In the genomic region with DNA sequence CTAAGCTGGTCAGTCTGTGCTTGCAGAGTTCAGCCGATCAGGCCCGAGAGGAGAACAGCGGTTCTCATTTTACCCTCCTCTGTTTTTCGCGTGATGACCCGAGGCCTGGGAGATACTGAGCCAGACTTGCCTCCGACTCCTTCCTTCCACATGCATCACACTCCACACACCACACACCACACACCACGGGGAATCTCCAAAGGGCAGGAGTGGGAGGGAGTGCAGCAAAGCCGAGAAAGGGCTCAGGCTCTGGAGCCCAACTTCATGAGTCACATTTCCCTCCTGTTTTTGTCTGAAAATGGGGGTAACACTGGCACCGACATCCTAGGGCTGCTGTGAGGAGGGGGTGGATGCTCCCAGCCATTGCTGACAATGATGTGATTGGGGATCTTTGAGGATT, we compare ENCODE assay signal across 18 cellular contexts. TPM values are rescaled to one million over a fixed set of nuclear protein-coding genes. Genes with fewer than 3 reads are reported as not detected.
A peak's percentile ranks its signal among the peaks of the same experiment; 100 is the strongest.
DNase-seq lines count a peak whose midpoint lies in the region; ATAC-seq and TF ChIP-seq lines count a peak whose summit lies in the region.
"Had no signal": no experiment of that assay in that cellular context is flagged by ENCODE, and none has a peak within 500 bp of the region (broad histone marks: within the 10 kb centered on the region; RNA-seq: fewer than 3 reads in every experiment).

No MANE protein-coding gene starts in this region.

- peaks cover 2% of the 10 kb centered on the region for H3K27me3 Mint-ChIP-seq in IgD-negative memory B cell
- no peaks in the 10 kb centered on the region for H3K27me3 Mint-ChIP-seq in activated T-helper 2 cell treated with anti-CD3 and anti-CD28 coated beads, Interferon-gamma antibody, Interleukin-2, Interleukin-4, amounts not matched to agents 10 μg/mL and 5 μg/mL and 100 μg/mL, durations not matched to agents 14 hours and 24 hours and 36 hours (ENCODE audit: low read depth)
- H3K27me3 Mint-ChIP-seq: effector memory CD8-positive, alpha-beta T cell had no signal

- no peaks in the 10 kb centered on the region for H3K9me3 ChIP-seq in spleen
- H3K9me3 ChIP-seq: breast epithelium, left lung, prostate gland, SJCRH30, transverse colon had no signal

- WGBS in spleen, 5 donors: 72 to 85% (median 79%) methylated on average over 8 to 10 of the region's 10 CpGs

- no peaks in the 10 kb centered on the region for H3K36me3 ChIP-seq in spleen
- H3K36me3 ChIP-seq: breast epithelium, left lung, prostate gland, SJCRH30, transverse colon had no signal

- H3K4me3 Mint-ChIP-seq in IgD-negative memory B cell: peak overlapping the region in 3 of 4 donors; percentile 13 to 83 (median 76)
- no peak overlapping the region for H3K4me3 Mint-ChIP-seq in activated T-helper 2 cell treated with anti-CD3 and anti-CD28 coated beads, Interferon-gamma antibody, Interleukin-2, Interleukin-4, amounts not matched to agents 10 μg/mL and 5 μg/mL and 100 μg/mL, durations not matched to agents 14 hours and 24 hours and 36 hours (ENCODE audit: low read depth)

- H3K4me3 ChIP-seq in spleen: peak overlapping the region in 1 of 8 donors; percentile 21
- H3K4me3 ChIP-seq: breast epithelium, left lung, prostate gland, SJCRH30, transverse colon had no signal

- peaks cover 0 to 7% (median 0%) of the 10 kb centered on the region in 7 donors for H3K27me3 ChIP-seq in spleen (replicated peaks in 1 of 7)
- H3K27me3 ChIP-seq: left lung, SJCRH30, transverse colon had no signal

- no peak for TF ChIP-seq CTCF in spleen (IDR thresholded peaks at IDR 0.05 in 8 of 11, conservative IDR thresholded peaks at IDR 0.05 in 3 of 11)

- H3K36me3 Mint-ChIP-seq in IgD-negative memory B cell: no peaks in the 10 kb centered on the region
- no peaks in the 10 kb centered on the region for H3K36me3 Mint-ChIP-seq in activated T-helper 2 cell treated with anti-CD3 and anti-CD28 coated beads, Interferon-gamma antibody, Interleukin-2, Interleukin-4, amounts not matched to agents 10 μg/mL and 5 μg/mL and 100 μg/mL, durations not matched to agents 14 hours and 24 hours and 36 hours (ENCODE audit: low read depth)

- peaks cover 0 to 16% (median 7%) of the 10 kb centered on the region in 6 donors for H3K4me1 ChIP-seq in spleen
- H3K4me1 ChIP-seq: breast epithelium, left lung, prostate gland, SJCRH30, transverse colon had no signal

- no peaks in the 10 kb centered on the region for H3K9me3 Mint-ChIP-seq in IgD-negative memory B cell
- H3K9me3 Mint-ChIP-seq in activated T-helper 2 cell treated with anti-CD3 and anti-CD28 coated beads, Interferon-gamma antibody, Interleukin-2, Interleukin-4, amounts not matched to agents 10 μg/mL and 5 μg/mL and 100 μg/mL, durations not matched to agents 14 hours and 24 hours and 36 hours: no peaks in the 10 kb centered on the region
- H3K9me3 Mint-ChIP-seq: effector memory CD8-positive, alpha-beta T cell had no signal

- peak overlapping the region; percentile 3 to 54 (median 41) for H3K27ac Mint-ChIP-seq in IgD-negative memory B cell
- peak overlapping the region; percentile 88 for H3K27ac Mint-ChIP-seq in activated T-helper 2 cell treated with anti-CD3 and anti-CD28 coated beads, Interferon-gamma antibody, Interleukin-2, Interleukin-4, amounts not matched to agents 10 μg/mL and 5 μg/mL and 100 μg/mL, durations not matched to agents 14 hours and 24 hours and 36 hours

- peaks cover 7 to 22% (median 13%) of the 10 kb centered on the region in 3 donors for H3K4me1 Mint-ChIP-seq in IgD-negative memory B cell
- peaks cover 21% of the 10 kb centered on the region for H3K4me1 Mint-ChIP-seq in activated T-helper 2 cell treated with anti-CD3 and anti-CD28 coated beads, Interferon-gamma antibody, Interleukin-2, Interleukin-4, amounts not matched to agents 10 μg/mL and 5 μg/mL and 100 μg/mL, durations not matched to agents 14 hours and 24 hours and 36 hours (ENCODE audit: low read depth)

- H3K27ac ChIP-seq in spleen: peak overlapping the region in 6 of 8 donors; percentile 15 to 72 (median 48)
- H3K27ac ChIP-seq: breast epithelium, left lung, prostate gland, SJCRH30, transverse colon had no signal

- ATAC-seq in esophagus mucosa (no peak), GM21423 (IDR thresholded peaks at IDR 0.05; ENCODE audit: unreplicated experiment) (no peak), HG03095 (IDR thresholded peaks at IDR 0.05; ENCODE audit: unreplicated experiment) (no peak)
- ATAC-seq: left lung had no signal

- no peak for TF ChIP-seq POLR2A in spleen (IDR thresholded peaks at IDR 0.05)

- intact Hi-C loops in activated T-helper 2 cell treated with anti-CD3 and anti-CD28 coated beads, Interferon-gamma antibody, Interleukin-2, Interleukin-4, amounts not matched to agents 10 μg/mL and 5 μg/mL and 100 μg/mL, durations not matched to agents 14 hours and 24 hours and 36 hours (cut with micrococcal nuclease): no loop called here
- intact Hi-C loops in spleen (cut with DNase I; ENCODE audit: low total_unique reads): no loop called here

- DNase-seq in activated effector memory CD4-positive, alpha-beta T cell treated with anti-CD3 and anti-CD28 coated beads, Interleukin-2, amount 50 U/mL, for 16 hours: peak; percentile 74
- DNase-seq in activated effector memory CD4-positive, alpha-beta T cell treated with Interleukin-2 at 50 U/mL for 16 hours: no peak
- no peak for DNase-seq in activated T-helper 2 cell treated with anti-CD3 and anti-CD28 coated beads, Interferon-gamma antibody, Interleukin-2, Interleukin-4, amounts not matched to agents 10 μg/mL and 5 μg/mL and 100 μg/mL, durations not matched to agents 14 hours and 24 hours and 36 hours (ENCODE audit: low spot score)
- DNase-seq in spleen: peak; percentile 43
- DNase-seq: DMS 273 treated with DMSO at 0.1 percent for 48 hours; effector memory CD8-positive, alpha-beta T cell; left lung; NCI-H1694; NCI-H345; SJCRH30; transverse colon had no signal

RNA-seq across cellular contexts. Expression of a gene that starts 38.9 kb away (rescaled TPM):
- polyA plus RNA-seq in IgD-negative memory B cell (5.5 TPM), spleen (under 1 TPM; 0.13 to 0.57 (median 0.24) TPM)
- total RNA-seq in activated T-helper 2 cell treated with anti-CD3 and anti-CD28 coated beads, Interferon-gamma antibody, Interleukin-2, Interleukin-4, amounts not matched to agents 10 μg/mL and 5 μg/mL and 100 μg/mL, durations not matched to agents 14 hours and 24 hours and 36 hours: 0.07 and 0.09 TPM in 2 replicates
- total RNA-seq in spleen (1 to 10 TPM in 3 of 7 donors, under 1 TPM in 3, not detected in 1; 0.42 to 3.7 (median 1.2) TPM), esophagus mucosa (not detected)
- total RNA-seq: transverse colon had no signal
- polyA plus RNA-seq: AG04450 had no signal

RNA-seq across cellular contexts. Expression of a gene that starts 39.6 kb away (rescaled TPM):
- polyA plus RNA-seq in IgD-negative memory B cell (not detected), spleen (not detected)
- total RNA-seq in activated T-helper 2 cell treated with anti-CD3 and anti-CD28 coated beads, Interferon-gamma antibody, Interleukin-2, Interleukin-4, amounts not matched to agents 10 μg/mL and 5 μg/mL and 100 μg/mL, durations not matched to agents 14 hours and 24 hours and 36 hours: not detected in 2 replicates
- total RNA-seq in spleen (not detected), esophagus mucosa (not detected)
- total RNA-seq: breast epithelium, left lung, SJCRH30, transverse colon had no signal
- polyA plus RNA-seq: AG04450 had no signal

RNA-seq across cellular contexts. Expression of a gene that starts 39.9 kb away (rescaled TPM):
- polyA plus RNA-seq in IgD-negative memory B cell (396 TPM), spleen (100 to 1,000 TPM; 259 to 548 (median 322) TPM)
- 1,005 and 1,026 TPM in 2 replicates for total RNA-seq in activated T-helper 2 cell treated with anti-CD3 and anti-CD28 coated beads, Interferon-gamma antibody, Interleukin-2, Interleukin-4, amounts not matched to agents 10 μg/mL and 5 μg/mL and 100 μg/mL, durations not matched to agents 14 hours and 24 hours and 36 hours
- total RNA-seq in spleen (1,000 to 10,000 TPM in 1 of 7 donors, 100 to 1,000 TPM in 6; 401 to 1,447 (median 668) TPM), esophagus mucosa (417 TPM)

RNA-seq across cellular contexts. Expression of a gene that starts 44.6 kb away (rescaled TPM):
- polyA plus RNA-seq in IgD-negative memory B cell (32.4 TPM), spleen (10 to 100 TPM; 77.8 to 83.1 (median 78.9) TPM)
- 95.6 and 98.8 TPM in 2 replicates for total RNA-seq in activated T-helper 2 cell treated with anti-CD3 and anti-CD28 coated beads, Interferon-gamma antibody, Interleukin-2, Interleukin-4, amounts not matched to agents 10 μg/mL and 5 μg/mL and 100 μg/mL, durations not matched to agents 14 hours and 24 hours and 36 hours
- total RNA-seq in spleen (10 to 100 TPM; 29.8 to 56.3 (median 49.9) TPM), esophagus mucosa (49.3 TPM)

Comparison
In these comparisons a context has a peak if more than half of its experiments do, and no peak if none do; other contexts are left out.
1. DNase-seq: peak in activated effector memory CD4-positive, alpha-beta T cell treated with anti-CD3 and anti-CD28 coated beads, Interleukin-2, amount 50 U/mL, for 16 hours (single experiment) and spleen (single experiment); none in activated effector memory CD4-positive, alpha-beta T cell treated with Interleukin-2 at 50 U/mL for 16 hours (single experiment) and activated T-helper 2 cell treated with anti-CD3 and anti-CD28 coated beads, Interferon-gamma antibody, Interleukin-2, Interleukin-4, amounts not matched to agents 10 μg/mL and 5 μg/mL and 100 μg/mL, durations not matched to agents 14 hours and 24 hours and 36 hours (single experiment).